In genomic region chr11:35516361-35516760, GRCh38 we compare ENCODE assay signal across 1 cellular context.
TF ChIP-seq lines count a peak whose summit lies in the region.

No MANE protein-coding gene starts in this region.

TF ChIP-seq in GM23338, 12 proteins besides CTCF, POLR2A, EP300 and RAD21 (continued from another document):
- TF ChIP-seq, protein P1, sequence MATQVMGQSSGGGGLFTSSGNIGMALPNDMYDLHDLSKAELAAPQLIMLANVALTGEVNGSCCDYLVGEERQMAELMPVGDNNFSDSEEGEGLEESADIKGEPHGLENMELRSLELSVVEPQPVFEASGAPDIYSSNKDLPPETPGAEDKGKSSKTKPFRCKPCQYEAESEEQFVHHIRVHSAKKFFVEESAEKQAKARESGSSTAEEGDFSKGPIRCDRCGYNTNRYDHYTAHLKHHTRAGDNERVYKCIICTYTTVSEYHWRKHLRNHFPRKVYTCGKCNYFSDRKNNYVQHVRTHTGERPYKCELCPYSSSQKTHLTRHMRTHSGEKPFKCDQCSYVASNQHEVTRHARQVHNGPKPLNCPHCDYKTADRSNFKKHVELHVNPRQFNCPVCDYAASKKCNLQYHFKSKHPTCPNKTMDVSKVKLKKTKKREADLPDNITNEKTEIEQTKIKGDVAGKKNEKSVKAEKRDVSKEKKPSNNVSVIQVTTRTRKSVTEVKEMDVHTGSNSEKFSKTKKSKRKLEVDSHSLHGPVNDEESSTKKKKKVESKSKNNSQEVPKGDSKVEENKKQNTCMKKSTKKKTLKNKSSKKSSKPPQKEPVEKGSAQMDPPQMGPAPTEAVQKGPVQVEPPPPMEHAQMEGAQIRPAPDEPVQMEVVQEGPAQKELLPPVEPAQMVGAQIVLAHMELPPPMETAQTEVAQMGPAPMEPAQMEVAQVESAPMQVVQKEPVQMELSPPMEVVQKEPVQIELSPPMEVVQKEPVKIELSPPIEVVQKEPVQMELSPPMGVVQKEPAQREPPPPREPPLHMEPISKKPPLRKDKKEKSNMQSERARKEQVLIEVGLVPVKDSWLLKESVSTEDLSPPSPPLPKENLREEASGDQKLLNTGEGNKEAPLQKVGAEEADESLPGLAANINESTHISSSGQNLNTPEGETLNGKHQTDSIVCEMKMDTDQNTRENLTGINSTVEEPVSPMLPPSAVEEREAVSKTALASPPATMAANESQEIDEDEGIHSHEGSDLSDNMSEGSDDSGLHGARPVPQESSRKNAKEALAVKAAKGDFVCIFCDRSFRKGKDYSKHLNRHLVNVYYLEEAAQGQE (IDR thresholded peaks at IDR 0.05; ENCODE audit: unreplicated experiment) = no peak
- TF ChIP-seq EZH2phosphoT487 (IDR thresholded peaks at IDR 0.05; ENCODE audit: unreplicated experiment) (no peak), ZNF114 (CRISPR knock-in tag; IDR thresholded peaks at IDR 0.05) (no peak), NANOG (IDR thresholded peaks at IDR 0.05; ENCODE audit: borderline replicate concordance) (no peak), POLR2AphosphoS5 (IDR thresholded peaks at IDR 0.05; ENCODE audit: low read depth) (no peak)
